ENCODE assay signal across 9 cellular contexts in the genomic region with DNA sequence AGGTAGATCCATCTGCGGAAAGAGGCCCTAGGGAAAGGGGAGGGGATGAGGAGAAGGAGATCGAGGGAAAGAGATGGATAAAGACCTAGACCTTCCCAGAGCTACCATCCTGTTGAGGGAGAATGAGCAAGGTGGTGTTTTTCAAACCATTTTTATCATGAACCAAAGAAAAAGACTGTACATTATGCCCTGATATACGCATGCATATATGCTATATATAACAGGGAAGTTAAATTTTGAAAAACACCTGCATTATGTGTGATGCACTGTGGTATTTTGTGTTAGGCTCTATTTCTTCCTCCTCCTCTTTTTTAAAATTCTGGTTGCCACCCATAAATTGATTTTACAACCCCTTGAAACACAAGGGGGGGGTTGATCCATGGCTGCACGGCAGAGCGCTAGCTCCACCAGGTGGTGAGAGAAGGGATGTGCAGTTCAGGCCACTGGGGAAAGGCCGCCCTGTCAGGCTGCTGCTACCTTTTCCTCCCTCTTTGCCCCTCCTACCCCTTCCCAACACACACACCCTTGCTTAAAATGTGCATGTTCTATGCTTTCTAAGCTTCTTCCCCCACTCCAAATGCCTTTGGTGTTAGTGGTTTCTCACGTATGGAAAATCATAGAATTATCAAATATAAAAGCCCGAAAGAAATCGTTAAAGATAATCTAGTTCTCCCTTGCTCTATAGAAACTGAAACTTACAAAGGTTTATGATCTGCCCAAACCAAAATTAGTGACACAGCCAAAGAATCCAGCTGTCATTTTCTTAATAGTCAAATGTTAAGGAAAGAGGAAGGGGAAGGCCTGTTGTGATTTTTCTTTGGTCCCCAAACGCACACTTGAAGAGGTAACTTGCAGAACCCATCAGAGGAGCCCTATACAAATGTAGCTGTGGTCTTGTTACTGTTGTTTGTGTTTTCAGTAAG.
A peak's percentile ranks its signal among the peaks of the same experiment; 100 is the strongest.
DNase-seq lines count a peak whose midpoint lies in the region; ATAC-seq, FAIRE-seq and TF ChIP-seq lines count a peak whose summit lies in the region.
"Had no signal": no experiment of that assay in that cellular context is flagged by ENCODE, and none has a peak within 500 bp of the region (broad histone marks: within the 10 kb centered on the region; RNA-seq: fewer than 3 reads in every experiment).

No MANE protein-coding gene starts in this region.

- TF ChIP-seq CTCF in KMS-11 (conservative IDR thresholded peaks at IDR 0.05; ENCODE audit: low read depth, low read length) (peak; percentile 98), bronchial epithelial cell (IDR thresholded peaks at IDR 0.05; ENCODE audit: insufficient read depth, low read length, severe bottlenecking) (peak; percentile 98), thoracic aorta (IDR thresholded peaks at IDR 0.05) (peak; percentile 93)

- H3K36me3 ChIP-seq in KMS-11 (ENCODE audit: insufficient read depth) (no peaks in the 10 kb centered on the region), bronchial epithelial cell (ENCODE audit: control insufficient read depth, insufficient read depth, low read length) (no peaks in the 10 kb centered on the region), thoracic aorta (peaks cover 16% of the 10 kb centered on the region)

- ATAC-seq in left lobe of liver (peak; percentile 99), thoracic aorta (ENCODE audit: insufficient number of reproducible peaks, low FRiP score, low read depth) (no peak)

- H3K79me2 ChIP-seq in KMS-11 (ENCODE audit: insufficient read depth, low read depth): no peaks in the 10 kb centered on the region

- H3K4me1 ChIP-seq in KMS-11 (ENCODE audit: low read depth, poor library complexity, severe bottlenecking) (peaks cover 8% of the 10 kb centered on the region), thoracic aorta (ENCODE audit: control insufficient read depth in 1 of 2, low read depth in 2 of 2) (peaks cover 0 to 12% of the 10 kb centered on the region in 2 donors)

- H3K9me3 ChIP-seq in thoracic aorta: no peaks in the 10 kb centered on the region

- DNase-seq in activated CD4-positive, alpha-beta T cell treated with anti-CD3 and anti-CD28 coated beads for 48 hours: peak; percentile 55
- no peak for DNase-seq in activated CD4-positive, alpha-beta T cell treated with anti-CD3 and anti-CD28 coated beads, Interleukin-2, amount 50 U/mL, for 4 hours
- DNase-seq in OCI-M1 (lab: John Stamatoyannopoulos, UW) (peak; percentile 63), bronchial epithelial cell (ENCODE audit: low read depth) (peak; percentile 31), left lobe of liver (ENCODE audit: low spot score) (peak; percentile 58), thoracic aorta (ENCODE audit: low spot score) (no peak), cortex of kidney (lab: John Stamatoyannopoulos, UW) (no peak)

- peak overlapping the region; percentile 22; the same call in 1 of the 2 replicates for H3K9ac ChIP-seq in KMS-11

- peak overlapping the region; percentile 70 for H3K4me3 ChIP-seq in KMS-11 (IDR thresholded peaks at IDR 0.05; ENCODE audit: insufficient read depth, low read depth, low read length)
- no peak overlapping the region for H3K4me3 ChIP-seq in bronchial epithelial cell (ENCODE audit: low read depth, low read length)
- H3K4me3 ChIP-seq in thoracic aorta: no peak overlapping the region

- no peaks in the 10 kb centered on the region for H4K20me1 ChIP-seq in KMS-11 (ENCODE audit: insufficient read depth)

- FAIRE-seq in bronchial epithelial cell (lab: Jason Lieb, UNC): no peak
- FAIRE-seq: colon had no signal

- H3K4me2 ChIP-seq in KMS-11: peak overlapping the region; percentile 86

- H3K27me3 ChIP-seq in KMS-11 (ENCODE audit: insufficient read depth, low read depth) (no peaks in the 10 kb centered on the region), bronchial epithelial cell (ENCODE audit: control insufficient read depth, insufficient read depth, low read length) (peaks cover 1% of the 10 kb centered on the region), thoracic aorta (replicated peaks; ENCODE audit: insufficient read depth) (no peaks in the 10 kb centered on the region)

- peak overlapping the region; percentile 64 for H2AFZ ChIP-seq in KMS-11 (ENCODE audit: low read depth)

- H3K27ac ChIP-seq in KMS-11 (no peak overlapping the region), thoracic aorta (peak overlapping the region in 1 of 2 donors; percentile 34)

Comparison
In these comparisons a context has a peak if more than half of its experiments do, and no peak if none do; other contexts are left out.
1. DNase-seq: peak in activated CD4-positive, alpha-beta T cell treated with anti-CD3 and anti-CD28 coated beads for 48 hours (single experiment), OCI-M1 (single experiment), bronchial epithelial cell (single experiment) and left lobe of liver (single experiment); none in activated CD4-positive, alpha-beta T cell treated with anti-CD3 and anti-CD28 coated beads, Interleukin-2, amount 50 U/mL, for 4 hours (0 of 2), thoracic aorta (single experiment) and cortex of kidney (single experiment).
2. Peak in every context shown above with its lines, with median percentiles within 50 percentile points of each other: CTCF ChIP-seq.